19 cellular contexts compared by ENCODE assay signal in genomic region chr7:35555386-35555785, GRCh38.
"Had no signal": no experiment of that assay in that cellular context is flagged by ENCODE, and none has a peak within 500 bp of the region (broad histone marks: within the 10 kb centered on the region; RNA-seq: fewer than 3 reads in every experiment).

No MANE protein-coding gene starts in this region.

- H3K36me3 Mint-ChIP-seq: naive B cell had no signal

- ATAC-seq: effector memory CD8-positive, alpha-beta T cell; heart left ventricle; sciatic nerve; stimulated activated naive B cell treated with anti-CD40 and anti-IgM and Interleukin-4, amounts not matched to agents 10 μg/mL and 1 μg/mL and 100 μg/mL, for 72 hours; upper lobe of right lung had no signal

- H3K4me1 ChIP-seq: parathyroid adenoma, prostate gland, testis had no signal

- H3K27me3 ChIP-seq: heart left ventricle, testis, tibial nerve, upper lobe of right lung had no signal

- DNase-seq: central memory CD4-positive, alpha-beta T cell; effector memory CD8-positive, alpha-beta T cell; heart left ventricle; kidney; left cardiac atrium; mesendoderm; naive B cell; occipital lobe; stimulated activated CD4-positive, alpha-beta T cell treated with anti-CD3 and anti-CD28 coated beads, Interleukin-2, amount 100 ng/mL, for 24 hours; stimulated activated CD4-positive, alpha-beta T cell treated with anti-CD3 and anti-CD28 coated beads, Interleukin-4, amount 100 ng/mL, for 4 hours; stimulated activated naive B cell treated with anti-CD40 and anti-IgM and Interleukin-4, amounts not matched to agents 10 μg/mL and 1 μg/mL and 100 μg/mL, for 72 hours; stimulated activated naive CD8-positive, alpha-beta T cell treated with anti-CD3 and anti-CD28 coated beads, Interleukin-15, amount 100 ng/mL, for 72 hours; testis; upper lobe of right lung had no signal

- H3K27ac ChIP-seq: heart left ventricle, parathyroid adenoma, prostate gland, testis, tibial nerve, upper lobe of right lung had no signal

- H3K9me3 ChIP-seq: heart left ventricle, prostate gland, testis, tibial nerve, upper lobe of right lung had no signal

- H3K4me3 ChIP-seq: heart left ventricle, prostate gland, testis, tibial nerve, upper lobe of right lung had no signal

- H3K36me3 ChIP-seq: heart left ventricle, prostate gland, tibial nerve, upper lobe of right lung had no signal

- H3K9me3 Mint-ChIP-seq: effector memory CD8-positive, alpha-beta T cell; naive B cell; nephron; stimulated activated naive B cell treated with anti-CD40 and anti-IgM and Interleukin-4, amounts not matched to agents 10 μg/mL and 1 μg/mL and 100 μg/mL, for 72 hours; stimulated activated naive CD8-positive, alpha-beta T cell treated with anti-CD3 and anti-CD28 coated beads, Interleukin-15, amount 100 ng/mL, for 72 hours had no signal

- H3K4me3 Mint-ChIP-seq: effector memory CD8-positive, alpha-beta T cell; naive B cell; nephron; stimulated activated naive B cell treated with anti-CD40 and anti-IgM and Interleukin-4, amounts not matched to agents 10 μg/mL and 1 μg/mL and 100 μg/mL, for 72 hours; stimulated activated naive CD8-positive, alpha-beta T cell treated with anti-CD3 and anti-CD28 coated beads, Interleukin-15, amount 100 ng/mL, for 72 hours had no signal

- H3K4me1 Mint-ChIP-seq: nephron had no signal

- H3K27ac Mint-ChIP-seq: effector memory CD8-positive, alpha-beta T cell; naive B cell; stimulated activated naive B cell treated with anti-CD40 and anti-IgM and Interleukin-4, amounts not matched to agents 10 μg/mL and 1 μg/mL and 100 μg/mL, for 72 hours; stimulated activated naive CD8-positive, alpha-beta T cell treated with anti-CD3 and anti-CD28 coated beads, Interleukin-15, amount 100 ng/mL, for 72 hours had no signal
